Comparison of ENCODE assay signal across 11 cellular contexts in the genomic region with DNA sequence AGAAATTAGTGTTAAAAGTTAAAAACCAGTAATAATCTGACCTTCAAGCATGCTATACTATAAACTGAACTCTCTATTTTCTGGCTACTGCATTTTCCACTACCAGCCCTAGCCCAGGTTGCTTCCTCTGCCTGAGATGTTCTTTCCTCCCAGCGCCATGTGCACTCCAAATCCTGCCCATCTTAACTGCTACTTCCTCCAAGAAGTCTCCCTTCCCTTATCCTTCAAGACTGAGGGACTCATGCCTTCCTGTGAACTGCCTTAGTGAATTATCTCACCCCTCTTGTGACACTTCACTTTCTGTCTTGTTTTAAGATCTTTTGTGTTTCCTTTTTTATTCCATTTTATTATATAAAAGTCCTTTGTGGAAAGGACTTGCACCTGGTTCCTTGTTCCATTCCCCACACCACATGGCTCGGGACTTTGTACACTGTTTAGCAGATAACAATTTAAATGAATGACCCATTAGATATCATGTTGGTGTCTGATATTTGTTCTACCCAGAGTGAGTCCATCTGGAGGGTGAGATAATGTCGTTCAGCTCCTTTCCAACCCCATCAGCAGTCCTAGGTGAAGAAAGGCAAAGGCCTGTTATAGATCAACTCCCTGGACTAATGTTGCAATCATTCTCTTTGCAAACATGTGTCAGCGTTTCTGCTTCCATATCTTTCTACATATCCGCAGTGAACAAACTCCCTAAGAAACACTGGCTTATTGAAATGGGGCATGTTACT. TPM values are rescaled to one million over a fixed set of nuclear protein-coding genes. Genes with fewer than 3 reads are reported as not detected.
DNase-seq lines count a peak whose midpoint lies in the region; ATAC-seq and TF ChIP-seq lines count a peak whose summit lies in the region.
"Had no signal": no experiment of that assay in that cellular context is flagged by ENCODE, and none has a peak within 500 bp of the region (broad histone marks: within the 10 kb centered on the region; RNA-seq: fewer than 3 reads in every experiment).

No MANE protein-coding gene starts in this region.

- H3K27me3 ChIP-seq in Peyer's patch (no peaks in the 10 kb centered on the region), neutrophil (no peaks in the 10 kb centered on the region), mammary epithelial cell (ENCODE audit: insufficient read depth, low read length) (peaks cover 2% of the 10 kb centered on the region)

- peak; percentile 84 for DNase-seq in CMK (ENCODE audit: low read depth)
- peak in 1 of 3 donors; percentile 54 for DNase-seq in Peyer's patch
- DNase-seq in fibroblast of villous mesenchyme (ENCODE audit: low read depth) = peak; percentile 85
- no peak for DNase-seq in NCI-H2196 treated with DMSO at 0.1 percent for 48 hours (lab: John Stamatoyannopoulos, UW; ENCODE audit: unreplicated experiment)
- DNase-seq in mammary epithelial cell = no peak
- DNase-seq: activated CD8-positive, alpha-beta memory T cell treated with anti-CD3 and anti-CD28 coated beads, Interleukin-2, amount 10 ng/mL, durations not matched to agents 7 days and 5 days; CD4-positive, alpha-beta T cell; stimulated activated CD4-positive, alpha-beta T cell treated with anti-CD3 and anti-CD28 coated beads, Interleukin-2, amount 100 ng/mL, for 24 hours had no signal

- H3K9ac ChIP-seq in mammary epithelial cell (ENCODE audit: insufficient read depth, low read length) = no peak overlapping the region

- no peaks in the 10 kb centered on the region for H4K20me1 ChIP-seq in mammary epithelial cell (ENCODE audit: insufficient read depth, low read length)

- no peaks in the 10 kb centered on the region for H3K9me3 ChIP-seq in Peyer's patch
- H3K9me3 ChIP-seq in neutrophil = no peaks in the 10 kb centered on the region
- no peaks in the 10 kb centered on the region for H3K9me3 ChIP-seq in mammary epithelial cell (replicated peaks; ENCODE audit: insufficient read depth, low read length)

- no peaks in the 10 kb centered on the region for H3K36me3 ChIP-seq in Peyer's patch
- no peaks in the 10 kb centered on the region for H3K36me3 ChIP-seq in neutrophil
- no peaks in the 10 kb centered on the region for H3K36me3 ChIP-seq in mammary epithelial cell (ENCODE audit: insufficient read depth, low read length)

- CTCF ChIA-PET in mammary epithelial cell (lab: Charles Lee; ENCODE audit: low non-redundant PET) = no interaction called here

- H3K27ac ChIP-seq in Peyer's patch = peak overlapping the region in 3 of 4 donors; percentile 41 to 81 (median 71)
- H3K27ac ChIP-seq in neutrophil = peak overlapping the region; percentile 75
- no peak overlapping the region for H3K27ac ChIP-seq in mammary epithelial cell (ENCODE audit: insufficient read depth, low read depth, low read length)

- TF ChIP-seq POLR2A in Peyer's patch (IDR thresholded peaks at IDR 0.05) = no peak

- H3K4me2 ChIP-seq in mammary epithelial cell (ENCODE audit: insufficient read depth, low read depth, low read length) = no peak overlapping the region

- dilution Hi-C loops in mammary epithelial cell (cut with HindIII; ENCODE audit: low sequenced_read_pairs) = no loop called here

- ATAC-seq in GM21723 (IDR thresholded peaks at IDR 0.05; ENCODE audit: unreplicated experiment) (no peak), GM21529 (IDR thresholded peaks at IDR 0.05; ENCODE audit: unreplicated experiment) (no peak)
- ATAC-seq: activated CD8-positive, alpha-beta memory T cell treated with anti-CD3 and anti-CD28 coated beads, Interleukin-2, amount 10 ng/mL, durations not matched to agents 7 days and 5 days had no signal

- no TSS peak for BruUV-seq in mammary epithelial cell (replicated peaks; lab: Mats Ljungman, UMichigan)

- H3K4me1 ChIP-seq in Peyer's patch (peaks cover 0 to 12% (median 0%) of the 10 kb centered on the region in 4 donors), neutrophil (ENCODE audit: control insufficient read depth in 1 of 2, insufficient read depth in 1 of 2, low read depth in 1 of 2, low read length in 1 of 2) (peaks cover 85% of the 10 kb centered on the region in 2 experiments), mammary epithelial cell (ENCODE audit: insufficient read depth, low read length) (no peaks in the 10 kb centered on the region)

- in situ Hi-C loops in mammary epithelial cell (cut with MboI; ENCODE audit: low sequenced_read_pairs in 2 of 2) = no loop called here

- no peak overlapping the region for H2AFZ ChIP-seq in mammary epithelial cell (ENCODE audit: low read depth, low read length)

- TF ChIP-seq CTCF in Peyer's patch (IDR thresholded peaks at IDR 0.05) = peak in 1 of 6 experiments; percentile 4
- TF ChIP-seq CTCF in fibroblast of villous mesenchyme (IDR thresholded peaks at IDR 0.05; ENCODE audit: insufficient read depth, low read depth, low read length) = no peak
- no peak for TF ChIP-seq CTCF in neutrophil (IDR thresholded peaks at IDR 0.05)
- no peak for TF ChIP-seq CTCF in mammary epithelial cell (conservative IDR thresholded peaks at IDR 0.05 in 1 of 2, IDR thresholded peaks at IDR 0.05 in 1 of 2; ENCODE audit: extremely low read depth in 1 of 2, insufficient read depth in 1 of 2, low read depth in 1 of 2, low read length in 2 of 2)

- H3K79me2 ChIP-seq in mammary epithelial cell (ENCODE audit: insufficient read depth, low read length) = no peaks in the 10 kb centered on the region

- 92% methylated on average over 5 of the region's 5 CpGs for WGBS in mammary epithelial cell (ENCODE audit: low coverage, missing lambda C conversion rate)

- intact Hi-C loops in mammary epithelial cell (cut with micrococcal nuclease) = no loop called here

- H3K4me3 ChIP-seq in Peyer's patch (no peak overlapping the region), fibroblast of villous mesenchyme (ENCODE audit: low read depth, low read length) (no peak overlapping the region), neutrophil (ENCODE audit: low read depth in 1 of 2, low read length in 1 of 2) (peak overlapping the region; percentile 3 to 29), mammary epithelial cell (replicated peaks in 1 of 3; ENCODE audit: insufficient read depth in 1 of 3, low read depth in 2 of 3, low read length in 3 of 3) (no peak overlapping the region)

RNA-seq across cellular contexts. Expression of a gene that starts 20.9 kb away (rescaled TPM):
- total RNA-seq in Peyer's patch (10 to 100 TPM; 24.8 to 68.1 (median 62.6) TPM), fibroblast of villous mesenchyme (30.0 and 56.1 TPM in 2 replicates), mammary epithelial cell (100 to 1,000 TPM in 1 of 2 donors, 10 to 100 TPM in 1; 92.2 to 108 TPM)
- 122 TPM for polyA plus RNA-seq in mammary epithelial cell
- polyA minus RNA-seq in mammary epithelial cell = 140 TPM

Comparison
In these comparisons a context has a peak if more than half of its experiments do, and no peak if none do; other contexts are left out.
1. DNase-seq: peak in CMK (single experiment) and fibroblast of villous mesenchyme (single experiment); none in NCI-H2196 treated with DMSO at 0.1 percent for 48 hours (single experiment) and mammary epithelial cell (single experiment).
2. H3K4me3 ChIP-seq: peak in neutrophil (2 of 2); none in Peyer's patch (0 of 4), fibroblast of villous mesenchyme (single experiment) and mammary epithelial cell (0 of 3).